19 cellular contexts compared by ENCODE assay signal in genomic region chr20:23653400-23653938, GRCh38. TPM values are rescaled to one million over a fixed set of nuclear protein-coding genes. Genes with fewer than 3 reads are reported as not detected.
DNase-seq lines count a peak whose midpoint lies in the region; ATAC-seq and TF ChIP-seq lines count a peak whose summit lies in the region.
"Had no signal": no experiment of that assay in that cellular context is flagged by ENCODE, and none has a peak within 500 bp of the region (broad histone marks: within the 10 kb centered on the region; RNA-seq: fewer than 3 reads in every experiment).

No MANE protein-coding gene starts in this region.

- H3K27ac Mint-ChIP-seq in MCF 10A (ENCODE audit: low read depth, unreplicated experiment): peak overlapping the region; percentile 44
- H3K27ac Mint-ChIP-seq: CD4-positive, CD25-positive, alpha-beta regulatory T cell; HFFc6 had no signal

- CTCF ChIA-PET in MCF 10A (lab: Yijun Ruan, JAX): interaction anchor here (1.1 to 7.2 kb wide), 3 partner anchors 14 to 47 kb away, joined by 4 to 74 read pairs (median 9); no protein-coding TSS in a partner anchor

- DNase-seq in MCF 10A (ENCODE audit: unreplicated experiment) (no peak), breast epithelium (ENCODE audit: low spot score in 2 of 2) (no peak), suprapubic skin (ENCODE audit: low spot score in 2 of 2) (no peak), mesenteric fat pad (ENCODE audit: low spot score) (no peak)
- DNase-seq: 8988T; CD4-positive, CD25-positive, alpha-beta regulatory T cell; HFFc6; Karpas-422; NCI-H1417; NCI-H2029; NCI-H774 had no signal

- TF ChIP-seq EP300 in gastroesophageal sphincter (IDR thresholded peaks at IDR 0.05) (no peak), suprapubic skin (IDR thresholded peaks at IDR 0.05) (no peak)

- H3K27ac ChIP-seq in breast epithelium (peak overlapping the region in 1 of 2 donors; percentile 82), angular gyrus (ENCODE audit: low read depth, low read length) (peak overlapping the region; percentile 64), gastroesophageal sphincter (peak overlapping the region in 3 of 4 donors; percentile 32 to 82 (median 51)), suprapubic skin (peak overlapping the region; percentile 19)

- no peak for ATAC-seq in gastroesophageal sphincter
- no peak for ATAC-seq in HG03457 (IDR thresholded peaks at IDR 0.05; ENCODE audit: unreplicated experiment)
- ATAC-seq in HG03159 (IDR thresholded peaks at IDR 0.05; ENCODE audit: unreplicated experiment): no peak
- ATAC-seq: Right ventricle myocardium inferior had no signal

- no TSS peak for BruUV-seq in MCF 10A (replicated peaks; lab: Mats Ljungman, UMichigan)

- intact Hi-C loops in MCF 10A (cut with micrococcal nuclease): no loop called here
- intact Hi-C loops in breast epithelium (cut with DNase I; ENCODE audit: low total_unique reads): no loop called here

- no peaks in the 10 kb centered on the region for H3K27me3 ChIP-seq in breast epithelium
- peaks cover 31% of the 10 kb centered on the region for H3K27me3 ChIP-seq in gastroesophageal sphincter
- H3K27me3 ChIP-seq in suprapubic skin: no peaks in the 10 kb centered on the region

- H3K4me1 ChIP-seq in breast epithelium: peaks cover 0 to 3% of the 10 kb centered on the region in 2 donors
- peaks cover 0 to 41% (median 22%) of the 10 kb centered on the region in 3 donors for H3K4me1 ChIP-seq in gastroesophageal sphincter
- H3K4me1 ChIP-seq in suprapubic skin: peaks cover 41% of the 10 kb centered on the region

- no peaks in the 10 kb centered on the region for H3K27me3 Mint-ChIP-seq in MCF 10A (ENCODE audit: insufficient read depth, unreplicated experiment)
- H3K27me3 Mint-ChIP-seq: CD4-positive, CD25-positive, alpha-beta regulatory T cell had no signal

- H3K36me3 Mint-ChIP-seq in MCF 10A (ENCODE audit: insufficient read depth, unreplicated experiment): no peaks in the 10 kb centered on the region
- H3K36me3 Mint-ChIP-seq: CD4-positive, CD25-positive, alpha-beta regulatory T cell had no signal

- H3K4me3 ChIP-seq in breast epithelium (no peak overlapping the region), gastroesophageal sphincter (no peak overlapping the region), suprapubic skin (no peak overlapping the region)

- no peak for TF ChIP-seq CTCF in MCF 10A (IDR thresholded peaks at IDR 0.05; ENCODE audit: unreplicated experiment)
- no peak for TF ChIP-seq CTCF in breast epithelium (IDR thresholded peaks at IDR 0.05)
- no peak for TF ChIP-seq CTCF in gastroesophageal sphincter (IDR thresholded peaks at IDR 0.05)
- TF ChIP-seq CTCF in suprapubic skin (IDR thresholded peaks at IDR 0.05): no peak

- no peak overlapping the region for H3K4me3 Mint-ChIP-seq in MCF 10A (ENCODE audit: unreplicated experiment)
- H3K4me3 Mint-ChIP-seq: CD4-positive, CD25-positive, alpha-beta regulatory T cell; HFFc6 had no signal

- WGBS in gastroesophageal sphincter (ENCODE audit: low coverage in 1 of 2), 2 donors: 80% methylated on average over 2 of the region's 3 CpGs; no CpG with 5 or more reads in 1 of the 2 donors
- WGBS in suprapubic skin: 70% methylated on average over 3 of the region's 3 CpGs

- H3K9me3 Mint-ChIP-seq in MCF 10A (ENCODE audit: unreplicated experiment): no peaks in the 10 kb centered on the region
- H3K9me3 Mint-ChIP-seq: CD4-positive, CD25-positive, alpha-beta regulatory T cell; HFFc6 had no signal

- H3K9me3 ChIP-seq in breast epithelium: no peaks in the 10 kb centered on the region
- H3K9me3 ChIP-seq in gastroesophageal sphincter: no peaks in the 10 kb centered on the region
- no peaks in the 10 kb centered on the region for H3K9me3 ChIP-seq in suprapubic skin

- POLR2A ChIA-PET in MCF 10A (lab: Yijun Ruan, JAX): interaction anchor here (1.5 to 2.3 kb wide), 3 partner anchors 16 to 31 kb away, joined by 7 to 16 read pairs (median 10); partner anchors contain the start of gene CST3

- TF ChIP-seq POLR2A in breast epithelium (IDR thresholded peaks at IDR 0.05): no peak
- no peak for TF ChIP-seq POLR2A in gastroesophageal sphincter (IDR thresholded peaks at IDR 0.05)
- TF ChIP-seq POLR2A in suprapubic skin (IDR thresholded peaks at IDR 0.05): no peak

- H3K36me3 ChIP-seq in breast epithelium (no peaks in the 10 kb centered on the region), gastroesophageal sphincter (no peaks in the 10 kb centered on the region), suprapubic skin (no peaks in the 10 kb centered on the region)

- H3K4me1 Mint-ChIP-seq in MCF 10A (ENCODE audit: insufficient read depth, unreplicated experiment): no peaks in the 10 kb centered on the region
- H3K4me1 Mint-ChIP-seq: CD4-positive, CD25-positive, alpha-beta regulatory T cell had no signal

RNA-seq across cellular contexts. Expression of gene CST3, which starts 15.7 kb away (rescaled TPM):
- total RNA-seq in MCF 10A (2022) (303 and 315 TPM in 2 replicates), breast epithelium (1,000 to 10,000 TPM in 1 of 3 donors, 100 to 1,000 TPM in 2; 498 to 1,982 (median 699) TPM), gastroesophageal sphincter (1,000 to 10,000 TPM in 3 of 4 donors, 100 to 1,000 TPM in 1; 951 to 1,877 (median 1,344) TPM), suprapubic skin (100 to 1,000 TPM; 258 to 476 (median 386) TPM), mesenteric fat pad (1,237 TPM)

RNA-seq across cellular contexts. Expression of gene CST4, which starts 35.4 kb away (rescaled TPM):
- total RNA-seq in MCF 10A (2022): not detected in 2 replicates
- not detected for total RNA-seq in breast epithelium
- total RNA-seq in gastroesophageal sphincter: not detected
- total RNA-seq in suprapubic skin: not detected
- not detected for total RNA-seq in mesenteric fat pad
- total RNA-seq: CD4-positive, CD25-positive, alpha-beta regulatory T cell; Daoy; H4; HFFc6; Right ventricle myocardium inferior had no signal

RNA-seq across cellular contexts. Expression of gene CST9, which starts 47.8 kb away (rescaled TPM):
- not detected in 2 replicates for total RNA-seq in MCF 10A (2022)
- 1 to 10 TPM in 1 of 3 donors, not detected in 2; 2.3 TPM for total RNA-seq in breast epithelium
- not detected for total RNA-seq in gastroesophageal sphincter
- not detected for total RNA-seq in suprapubic skin
- total RNA-seq in mesenteric fat pad: not detected
- total RNA-seq: CD4-positive, CD25-positive, alpha-beta regulatory T cell; Daoy; H4; HFFc6; NCI-H460; Right ventricle myocardium inferior had no signal
